In the genomic region with DNA sequence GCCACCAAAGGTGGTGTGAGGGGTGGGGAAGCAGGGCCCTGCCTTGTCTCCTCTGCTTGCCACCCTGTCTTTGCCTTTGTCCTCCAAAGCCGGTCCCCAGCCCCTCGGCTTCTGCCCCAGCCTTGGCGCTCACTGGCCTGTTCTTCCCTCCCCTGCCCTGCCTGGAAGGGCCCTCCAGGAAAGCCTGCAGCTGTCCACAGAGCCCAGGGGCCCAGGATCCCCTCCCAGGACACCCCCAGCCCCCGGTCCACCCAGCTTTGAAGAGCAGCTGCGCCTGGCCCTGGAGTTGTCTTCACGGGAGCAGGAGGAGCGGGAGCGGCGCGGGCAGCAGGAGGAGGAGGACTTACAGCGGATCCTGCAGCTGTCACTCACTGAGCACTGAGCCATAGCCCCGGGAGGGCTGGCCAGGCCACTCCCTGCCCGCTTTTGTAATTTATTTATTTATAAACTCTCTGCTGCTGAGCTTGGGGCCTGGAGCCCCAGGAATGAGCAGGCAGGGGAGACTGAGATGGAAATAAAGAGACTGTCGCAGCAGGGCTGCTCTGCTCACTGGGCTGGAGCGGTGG, we compare ENCODE assay signal across 8 cellular contexts. TPM values are rescaled to one million over a fixed set of nuclear protein-coding genes. Genes with fewer than 3 reads are reported as not detected.
DNase-seq lines count a peak whose midpoint lies in the region; TF ChIP-seq lines count a peak whose summit lies in the region.

No MANE protein-coding gene starts in this region.

- in situ Hi-C loops in G401 (cut with HindIII; ENCODE audit: low sequenced_read_pairs) = no loop called here

- H3K4me3 Mint-ChIP-seq in type B pancreatic cell = peak overlapping the region; percentile 85

- H3K9me3 Mint-ChIP-seq in type B pancreatic cell = no peaks in the 10 kb centered on the region

- DNase-seq in G401 (ENCODE audit: low spot score) (peak; percentile 79), NCI-H2227 (lab: John Stamatoyannopoulos, UW; ENCODE audit: unreplicated experiment) (peak; percentile 82), cardiac fibroblast (ENCODE audit: low read depth in 2 of 2) (peak; percentile 43 to 54), left kidney (ENCODE audit: low read depth, low spot score) (peak; percentile 94), type B pancreatic cell (ENCODE audit: extremely low spot score, unreplicated experiment) (no peak), HUDEP-2 (lab: John Stamatoyannopoulos, UW; ENCODE audit: unreplicated experiment in 76 of 76) (no peak), COLO829 (ENCODE audit: low spot score) (no peak), NCI-H1092 treated with DMSO at 0.1 percent for 48 hours (lab: John Stamatoyannopoulos, UW) (no peak)

- H3K27ac Mint-ChIP-seq in type B pancreatic cell = peak overlapping the region; percentile 89

- no peak overlapping the region for H3K4me3 ChIP-seq in cardiac fibroblast (replicated peaks in 1 of 2; ENCODE audit: low read depth in 2 of 2, low read length in 2 of 2)

- peaks cover 10% of the 10 kb centered on the region for H3K4me1 Mint-ChIP-seq in type B pancreatic cell (ENCODE audit: unreplicated experiment)

- no peak for TF ChIP-seq CTCF in cardiac fibroblast (IDR thresholded peaks at IDR 0.05; ENCODE audit: low read depth, low read length)
- no peak for TF ChIP-seq CTCF in type B pancreatic cell (conservative IDR thresholded peaks at IDR 0.05)

- H3K27me3 Mint-ChIP-seq in type B pancreatic cell = no peaks in the 10 kb centered on the region

- H3K36me3 Mint-ChIP-seq in type B pancreatic cell = peaks cover 8% of the 10 kb centered on the region

RNA-seq across cellular contexts. Expression of a gene that starts 1.3 kb away (rescaled TPM):
- total RNA-seq in G401 (2014; rRNA removed; shearing (Covaris generic)) = 1.5 and 1.8 TPM in 2 replicates
- total RNA-seq in type B pancreatic cell (ENCODE audit: low replicate concordance) = 32.0 and 40.9 TPM in 2 replicates

RNA-seq across cellular contexts. Expression of a gene that starts 12.9 kb away (rescaled TPM):
- 25.2 and 40.3 TPM in 2 replicates for total RNA-seq in G401 (2014; rRNA removed; shearing (Covaris generic))
- total RNA-seq in type B pancreatic cell (ENCODE audit: low replicate concordance) = 70.5 and 80.9 TPM in 2 replicates

RNA-seq across cellular contexts. Expression of a gene that starts 35.8 kb away (rescaled TPM):
- 35.1 and 48.8 TPM in 2 replicates for total RNA-seq in G401 (2014; rRNA removed; shearing (Covaris generic))
- total RNA-seq in type B pancreatic cell (ENCODE audit: low replicate concordance) = 53.1 and 62.2 TPM in 2 replicates

RNA-seq across cellular contexts. Expression of a gene that starts 51.3 kb away (rescaled TPM):
- 15.2 and 19.4 TPM in 2 replicates for total RNA-seq in G401 (2014; rRNA removed; shearing (Covaris generic))
- total RNA-seq in type B pancreatic cell (ENCODE audit: low replicate concordance) = 15.0 and 29.4 TPM in 2 replicates

Comparison
In these comparisons a context has a peak if more than half of its experiments do, and no peak if none do; other contexts are left out.
1. DNase-seq: peak in G401 (single experiment), NCI-H2227 (single experiment), cardiac fibroblast (2 of 2) and left kidney (single experiment); none in type B pancreatic cell (single experiment), HUDEP-2 (0 of 76), COLO829 (single experiment) and NCI-H1092 treated with DMSO at 0.1 percent for 48 hours (single experiment).
2. RNA of a gene that starts 1.3 kb away (total RNA-seq): 32.0 to 40.9 TPM in type B pancreatic cell; 1.5 to 1.8 TPM in G401; every median in the first group is over 10 times any median in the second.